ENCODE assay signal across 12 cellular contexts in the genomic region with DNA sequence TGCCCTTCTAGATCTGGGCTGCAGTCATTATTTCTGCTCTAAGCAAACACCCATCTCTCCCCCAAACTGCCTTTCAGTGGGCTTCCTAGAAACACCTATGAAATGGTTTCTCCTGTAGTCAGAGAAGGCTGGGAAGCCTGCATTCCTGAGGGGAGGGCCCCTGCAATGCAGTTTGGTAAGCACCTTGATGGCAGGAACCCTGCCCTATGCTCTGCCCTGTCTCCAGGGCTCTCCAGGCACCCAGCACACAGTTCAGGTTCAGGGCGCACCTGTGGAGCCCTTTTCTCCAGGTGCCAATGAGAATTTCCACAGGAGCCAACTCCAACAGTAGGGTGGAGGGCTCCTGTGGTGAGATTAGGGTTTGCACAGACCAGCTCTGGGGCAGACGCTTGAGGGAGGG.
"Had no signal": no experiment of that assay in that cellular context is flagged by ENCODE, and none has a peak within 500 bp of the region (broad histone marks: within the 10 kb centered on the region; RNA-seq: fewer than 3 reads in every experiment).

No MANE protein-coding gene starts in this region.

- H3K4me3 ChIP-seq: mucosa of descending colon had no signal

- H3K9me3 Mint-ChIP-seq: activated naive CD8-positive, alpha-beta T cell treated with anti-CD3 and anti-CD28 coated beads for 36 hours; activated T-helper 1 cell treated with anti-CD3 and anti-CD28 coated beads, Interleukin-12 subunit alpha, Interleukin-12 subunit beta, Interleukin-2, Interleukin-4 antibody, amounts not matched to agents 30 ng/mL and 10 ng/mL and 1 ng/mL, durations not matched to agents 14 hours and 24 hours and 36 hours; central memory CD8-positive, alpha-beta T cell; naive thymus-derived CD8-positive, alpha-beta T cell; stimulated activated naive B cell treated with anti-CD40 and anti-IgM and Interleukin-4, amounts not matched to agents 10 μg/mL and 1 μg/mL and 100 μg/mL, for 72 hours had no signal

- H3K36me3 Mint-ChIP-seq: activated naive CD8-positive, alpha-beta T cell treated with anti-CD3 and anti-CD28 coated beads for 36 hours; naive thymus-derived CD8-positive, alpha-beta T cell had no signal

- H3K4me3 Mint-ChIP-seq: activated naive CD8-positive, alpha-beta T cell treated with anti-CD3 and anti-CD28 coated beads for 36 hours; activated T-helper 1 cell treated with anti-CD3 and anti-CD28 coated beads, Interleukin-12 subunit alpha, Interleukin-12 subunit beta, Interleukin-2, Interleukin-4 antibody, amounts not matched to agents 30 ng/mL and 10 ng/mL and 1 ng/mL, durations not matched to agents 14 hours and 24 hours and 36 hours; central memory CD8-positive, alpha-beta T cell; naive thymus-derived CD8-positive, alpha-beta T cell; stimulated activated naive B cell treated with anti-CD40 and anti-IgM and Interleukin-4, amounts not matched to agents 10 μg/mL and 1 μg/mL and 100 μg/mL, for 72 hours; T-helper 17 cell had no signal

- H3K9me3 ChIP-seq: mucosa of descending colon had no signal

- ATAC-seq: naive thymus-derived CD8-positive, alpha-beta T cell; stimulated activated naive B cell treated with anti-CD40 and anti-IgM and Interleukin-4, amounts not matched to agents 10 μg/mL and 1 μg/mL and 100 μg/mL, for 72 hours; T-helper 17 cell had no signal

- H3K27me3 Mint-ChIP-seq: activated naive CD8-positive, alpha-beta T cell treated with anti-CD3 and anti-CD28 coated beads for 36 hours; central memory CD8-positive, alpha-beta T cell; T-helper 17 cell had no signal

- H3K4me1 Mint-ChIP-seq: activated naive CD8-positive, alpha-beta T cell treated with anti-CD3 and anti-CD28 coated beads for 36 hours; central memory CD8-positive, alpha-beta T cell; stimulated activated naive B cell treated with anti-CD40 and anti-IgM and Interleukin-4, amounts not matched to agents 10 μg/mL and 1 μg/mL and 100 μg/mL, for 72 hours had no signal

- H3K27ac Mint-ChIP-seq: activated naive CD8-positive, alpha-beta T cell treated with anti-CD3 and anti-CD28 coated beads for 36 hours; activated T-helper 1 cell treated with anti-CD3 and anti-CD28 coated beads, Interleukin-12 subunit alpha, Interleukin-12 subunit beta, Interleukin-2, Interleukin-4 antibody, amounts not matched to agents 30 ng/mL and 10 ng/mL and 1 ng/mL, durations not matched to agents 14 hours and 24 hours and 36 hours; naive thymus-derived CD8-positive, alpha-beta T cell; stimulated activated naive B cell treated with anti-CD40 and anti-IgM and Interleukin-4, amounts not matched to agents 10 μg/mL and 1 μg/mL and 100 μg/mL, for 72 hours; T-helper 17 cell had no signal

- H3K27ac ChIP-seq: brain microvascular endothelial cell had no signal

- H3K36me3 ChIP-seq: brain microvascular endothelial cell had no signal

- H3K27me3 ChIP-seq: brain microvascular endothelial cell had no signal

- DNase-seq: activated naive CD8-positive, alpha-beta T cell treated with anti-CD3 and anti-CD28 coated beads for 36 hours; cortex of kidney; effector CD8-positive, alpha-beta T cell; mucosa of descending colon; naive thymus-derived CD8-positive, alpha-beta T cell; stimulated activated CD4-positive, alpha-beta T cell treated with anti-CD3 and anti-CD28 coated beads, Interleukin-15, amount 100 ng/mL, for 24 hours; stimulated activated CD4-positive, alpha-beta T cell treated with anti-CD3 and anti-CD28 coated beads, Interleukin-4, amount 100 ng/mL, for 1 hour; stimulated activated naive B cell treated with anti-CD40 and anti-IgM and Interleukin-4, amounts not matched to agents 10 μg/mL and 1 μg/mL and 100 μg/mL, for 72 hours; T-helper 17 cell had no signal
